Comparison of ENCODE assay signal across 19 cellular contexts in the genomic region with DNA sequence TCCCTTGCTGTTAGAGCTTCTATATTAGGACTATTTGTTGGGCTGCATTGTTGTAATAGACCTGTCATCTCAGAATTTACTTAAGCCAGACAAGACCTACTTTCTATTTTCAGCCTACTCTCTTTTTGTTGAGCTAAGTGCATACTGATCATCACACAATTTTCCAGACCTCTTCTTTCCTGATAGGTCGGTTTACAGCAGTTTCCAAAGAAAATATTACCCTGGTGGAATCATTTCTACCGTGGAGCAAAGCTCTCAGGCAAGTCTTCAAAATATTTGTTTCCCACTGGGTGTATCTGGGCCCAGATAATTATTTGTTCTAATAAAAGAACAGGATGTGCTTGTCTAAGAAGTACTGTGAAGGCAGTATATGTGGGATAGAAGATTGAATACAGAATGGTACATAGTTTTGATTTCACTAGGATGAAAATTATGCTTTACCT.
DNase-seq lines count a peak whose midpoint lies in the region; ATAC-seq, FAIRE-seq and TF ChIP-seq lines count a peak whose summit lies in the region.
"Had no signal": no experiment of that assay in that cellular context is flagged by ENCODE, and none has a peak within 500 bp of the region (broad histone marks: within the 10 kb centered on the region; RNA-seq: fewer than 3 reads in every experiment).

No MANE protein-coding gene starts in this region.

- H4K20me1 ChIP-seq in astrocyte (ENCODE audit: insufficient read depth, low read length), result no peaks in the 10 kb centered on the region

- H3K9ac ChIP-seq in astrocyte (ENCODE audit: low read length), result no peak overlapping the region

- H3K27ac ChIP-seq in astrocyte (ENCODE audit: low read depth, low read length), result no peak overlapping the region
- H3K27ac ChIP-seq: colonic mucosa, foreskin keratinocyte, VCaP had no signal

- DNase-seq in EH (ENCODE audit: low read depth) (peak; percentile 56), astrocyte (ENCODE audit: low read depth) (peak; percentile 26), left cardiac atrium (no peak), pons (ENCODE audit: low spot score) (peak; percentile 14), endothelial cell (ENCODE audit: low spot score) (no peak), NCI-H2196 treated with DMSO at 0.1 percent for 48 hours (lab: John Stamatoyannopoulos, UW; ENCODE audit: unreplicated experiment) (no peak)
- DNase-seq: colonic mucosa; DMS153; foreskin keratinocyte; kidney glomerular epithelial cell; NCI-H1092 treated with DMSO at 0.1 percent for 48 hours; stimulated activated CD4-positive, alpha-beta T cell treated with anti-CD3 and anti-CD28 coated beads, Interleukin-12 subunit alpha, Interleukin-12 subunit beta, amount 100 ng/mL, for 4 hours; thyroid gland had no signal

- H3K4me3 ChIP-seq in astrocyte (ENCODE audit: insufficient read depth, low read depth, low read length), result no peak overlapping the region
- H3K4me3 ChIP-seq: colonic mucosa, thyroid gland had no signal

- FAIRE-seq in astrocyte (lab: Jason Lieb, UNC), result peak; percentile 73
- FAIRE-seq: HepG2 had no signal

- H3K79me2 ChIP-seq in astrocyte (ENCODE audit: insufficient read depth, low read length), result no peaks in the 10 kb centered on the region

- H3K27me3 Mint-ChIP-seq in astrocyte (ENCODE audit: low read depth, unreplicated experiment), result no peaks in the 10 kb centered on the region
- H3K27me3 Mint-ChIP-seq in endothelial cell (ENCODE audit: unreplicated experiment), result no peaks in the 10 kb centered on the region
- H3K27me3 Mint-ChIP-seq: activated naive CD8-positive, alpha-beta T cell had no signal

- peak; percentile 38 to 54 for ATAC-seq in left cardiac atrium
- ATAC-seq in HG03175 (IDR thresholded peaks at IDR 0.05; ENCODE audit: unreplicated experiment), result no peak
- ATAC-seq in GM18502 (IDR thresholded peaks at IDR 0.05; ENCODE audit: poor library complexity, unreplicated experiment), result no peak
- ATAC-seq: foreskin keratinocyte, HepG2 had no signal

- H3K4me1 Mint-ChIP-seq in astrocyte (ENCODE audit: low read depth, unreplicated experiment) (peaks cover 7% of the 10 kb centered on the region), endothelial cell (ENCODE audit: unreplicated experiment) (peaks cover 4% of the 10 kb centered on the region)
- H3K4me1 Mint-ChIP-seq: neural crest cell had no signal

- no peaks in the 10 kb centered on the region for H3K27me3 ChIP-seq in astrocyte (ENCODE audit: insufficient read depth, low read length)
- H3K27me3 ChIP-seq: colonic mucosa, foreskin keratinocyte, thyroid gland had no signal

- H3K4me3 Mint-ChIP-seq in astrocyte (ENCODE audit: unreplicated experiment), result no peak overlapping the region
- no peak overlapping the region for H3K4me3 Mint-ChIP-seq in endothelial cell (ENCODE audit: unreplicated experiment)
- H3K4me3 Mint-ChIP-seq: activated naive CD8-positive, alpha-beta T cell; neural crest cell had no signal

- no peaks in the 10 kb centered on the region for H3K36me3 Mint-ChIP-seq in astrocyte (ENCODE audit: low read depth, unreplicated experiment)
- H3K36me3 Mint-ChIP-seq in endothelial cell (ENCODE audit: low read depth, unreplicated experiment), result no peaks in the 10 kb centered on the region
- H3K36me3 Mint-ChIP-seq: activated naive CD8-positive, alpha-beta T cell had no signal

- no peaks in the 10 kb centered on the region for H3K9me3 ChIP-seq in astrocyte (ENCODE audit: insufficient read depth, low read depth, low read length)
- H3K9me3 ChIP-seq: colonic mucosa, thyroid gland had no signal

- H3K36me3 ChIP-seq in astrocyte (ENCODE audit: insufficient read depth, low read length), result no peaks in the 10 kb centered on the region
- H3K36me3 ChIP-seq: colonic mucosa, thyroid gland had no signal

- no peak overlapping the region for H3K4me2 ChIP-seq in astrocyte (ENCODE audit: low read length)

- TF ChIP-seq CTCF in astrocyte (IDR thresholded peaks at IDR 0.05; ENCODE audit: insufficient read depth, low read depth, low read length) (no peak), endothelial cell (IDR thresholded peaks at IDR 0.05; ENCODE audit: unreplicated experiment) (no peak)

- intact Hi-C loops in left cardiac atrium (cut with DNase I), result no loop called here

- H3K27ac Mint-ChIP-seq in astrocyte (ENCODE audit: unreplicated experiment) (no peak overlapping the region), endothelial cell (ENCODE audit: unreplicated experiment) (no peak overlapping the region)
- H3K27ac Mint-ChIP-seq: activated naive CD8-positive, alpha-beta T cell had no signal

- no peaks in the 10 kb centered on the region for H3K9me3 Mint-ChIP-seq in astrocyte (ENCODE audit: unreplicated experiment)
- H3K9me3 Mint-ChIP-seq in endothelial cell (ENCODE audit: unreplicated experiment), result no peaks in the 10 kb centered on the region
- H3K9me3 Mint-ChIP-seq: neural crest cell had no signal

- no peaks in the 10 kb centered on the region for H3K4me1 ChIP-seq in astrocyte (ENCODE audit: insufficient read depth, low read length)
- H3K4me1 ChIP-seq: colonic mucosa, thyroid gland had no signal

- H2AFZ ChIP-seq in astrocyte (ENCODE audit: low read depth, low read length), result no peak overlapping the region

Comparison
In these comparisons a context has a peak if more than half of its experiments do, and no peak if none do; other contexts are left out.
1. DNase-seq: peak in EH (single experiment), astrocyte (single experiment) and pons (single experiment); none in left cardiac atrium (single experiment), endothelial cell (single experiment) and NCI-H2196 treated with DMSO at 0.1 percent for 48 hours (single experiment).
2. ATAC-seq: peak in left cardiac atrium (2 of 2); none in HG03175 (single experiment) and GM18502 (single experiment).